8 cellular contexts compared by ENCODE assay signal in genomic region chr6:159969204-159969912, GRCh38. TPM values are rescaled to one million over a fixed set of nuclear protein-coding genes. Genes with fewer than 3 reads are reported as not detected.
DNase-seq lines count a peak whose midpoint lies in the region; ATAC-seq, FAIRE-seq and TF ChIP-seq lines count a peak whose summit lies in the region.

No MANE protein-coding gene starts in this region.

- H3K36me3 ChIP-seq in endothelial cell of umbilical vein (ENCODE audit: control insufficient read depth in 2 of 2, extremely low read depth in 1 of 2, insufficient read depth in 2 of 2, low read length in 2 of 2) = no peaks in the 10 kb centered on the region
- no peaks in the 10 kb centered on the region for H3K36me3 ChIP-seq in naive thymus-derived CD4-positive, alpha-beta T cell (ENCODE audit: control insufficient read depth in 2 of 3, insufficient read depth in 3 of 3, low read length in 3 of 3)

- dilution Hi-C loops in endothelial cell of umbilical vein (cut with MboI; ENCODE audit: extremely low pct_ligation_motif_present, low sequenced_read_pairs) = no loop called here

- H3K27ac Mint-ChIP-seq in naive thymus-derived CD4-positive, alpha-beta T cell = peak overlapping the region in 8 of 9 donors; percentile 89 to 97 (median 94)

- H3K27me3 ChIP-seq in endothelial cell of umbilical vein (ENCODE audit: control insufficient read depth in 2 of 2, insufficient read depth in 2 of 2, low read length in 2 of 2) = peaks cover 6 to 14% of the 10 kb centered on the region in 2 experiments
- H3K27me3 ChIP-seq in naive thymus-derived CD4-positive, alpha-beta T cell (ENCODE audit: control insufficient read depth in 2 of 2, insufficient read depth in 2 of 2, low read length in 2 of 2) = no peaks in the 10 kb centered on the region

- H3K4me1 Mint-ChIP-seq in naive thymus-derived CD4-positive, alpha-beta T cell = peaks cover 34 to 51% (median 45%) of the 10 kb centered on the region in 7 donors

- H3K9me1 ChIP-seq in endothelial cell of umbilical vein (replicated peaks; ENCODE audit: control insufficient read depth, extremely low read depth, insufficient read depth, low read length) = no peaks in the 10 kb centered on the region

- ATAC-seq in GM21367 (IDR thresholded peaks at IDR 0.05; ENCODE audit: unreplicated experiment) (peak; percentile 26), HG03565 (IDR thresholded peaks at IDR 0.05; ENCODE audit: unreplicated experiment) (peak; percentile 15)
- ATAC-seq in naive thymus-derived CD4-positive, alpha-beta T cell = peak; percentile 59

- peak overlapping the region; percentile 65 for H3K4me2 ChIP-seq in endothelial cell of umbilical vein (ENCODE audit: insufficient read depth, low read length)

- peaks cover 6% of the 10 kb centered on the region for H4K20me1 ChIP-seq in endothelial cell of umbilical vein (replicated peaks; ENCODE audit: control insufficient read depth, extremely low read depth, insufficient read depth, low read length)

- peak in 1 of 2 donors; percentile 3 for TF ChIP-seq CTCF in endothelial cell of umbilical vein (IDR thresholded peaks at IDR 0.05; ENCODE audit: extremely low read depth in 1 of 2, insufficient read depth in 1 of 2, low read depth in 1 of 2, low read length in 2 of 2)
- TF ChIP-seq CTCF in D721Med (IDR thresholded peaks at IDR 0.05; ENCODE audit: insufficient read depth, missing control alignments) = no peak

- peak overlapping the region; percentile 87 for H2AFZ ChIP-seq in endothelial cell of umbilical vein (ENCODE audit: low read depth, low read length)

- H3K9me3 Mint-ChIP-seq in naive thymus-derived CD4-positive, alpha-beta T cell = no peaks in the 10 kb centered on the region

- H3K4me1 ChIP-seq in endothelial cell of umbilical vein (ENCODE audit: control insufficient read depth, extremely low read depth, insufficient read depth, low read length) = peaks cover 8% of the 10 kb centered on the region
- peaks cover 18 to 33% of the 10 kb centered on the region in 2 donors for H3K4me1 ChIP-seq in naive thymus-derived CD4-positive, alpha-beta T cell (ENCODE audit: control insufficient read depth in 2 of 2, insufficient read depth in 2 of 2, low read length in 2 of 2)

- in situ Hi-C loops in Caki2 (cut with HindIII; ENCODE audit: low pct_unique_long_range_greater_than_20kb, low sequenced_read_pairs) = no loop called here

- peaks cover 0 to 11% (median 0%) of the 10 kb centered on the region in 5 donors for H3K36me3 Mint-ChIP-seq in naive thymus-derived CD4-positive, alpha-beta T cell

- H3K9me3 ChIP-seq in endothelial cell of umbilical vein (replicated peaks; ENCODE audit: control insufficient read depth, insufficient read depth, low read length) = no peaks in the 10 kb centered on the region
- H3K9me3 ChIP-seq in naive thymus-derived CD4-positive, alpha-beta T cell (ENCODE audit: control insufficient read depth in 2 of 3, low read length in 3 of 3) = no peaks in the 10 kb centered on the region

- DNase-seq in Caki2 (ENCODE audit: low read depth) = peak; percentile 24
- peak; percentile 7 for DNase-seq in activated CD4-positive, alpha-beta T cell treated with anti-CD3 and anti-CD28 coated beads, Interleukin-2, amount 50 U/mL, for 1 hour
- peak; percentile 33 for DNase-seq in endothelial cell of umbilical vein (ENCODE audit: low read depth, low spot score)
- peak in 2 of 9 donors; percentile 20 to 56 for DNase-seq in naive thymus-derived CD4-positive, alpha-beta T cell
- DNase-seq in T1000 (lab: John Stamatoyannopoulos, UW) = no peak
- no peak for DNase-seq in D721Med (ENCODE audit: insufficient read length, low spot score)

- H3K27ac ChIP-seq in endothelial cell of umbilical vein (ENCODE audit: insufficient read depth, low read depth, low read length) = peak overlapping the region; percentile 49
- peak overlapping the region; percentile 82 for H3K27ac ChIP-seq in naive thymus-derived CD4-positive, alpha-beta T cell (ENCODE audit: low read depth, low read length)

- CTCF ChIA-PET in endothelial cell of umbilical vein (lab: Charles Lee) = interaction anchor here (1.0 to 2.2 kb wide), 4 partner anchors 9 to 119 kb away, joined by 3 to 7 read pairs (median 4); no protein-coding TSS in a partner anchor
- CTCF ChIA-PET in naive thymus-derived CD4-positive, alpha-beta T cell (lab: Charles Lee) = no interaction called here

- TF ChIP-seq POLR2A in endothelial cell of umbilical vein (IDR thresholded peaks at IDR 0.05; ENCODE audit: low read depth, low read length) = no peak

- intact Hi-C loops in endothelial cell of umbilical vein (cut with micrococcal nuclease) = loop anchor here (5.0 kb wide), 1 partner anchor 118 kb away; no protein-coding TSS in a partner anchor
- intact Hi-C loops in naive thymus-derived CD4-positive, alpha-beta T cell (cut with micrococcal nuclease) = loop anchor here (1.0 to 10.0 kb wide), 4 partner anchors 115 to 493 kb away; partner anchors contain the start of genes MRPL18 (in 1 of the 2) and WTAP (in 1 of the 2)

- FAIRE-seq in endothelial cell of umbilical vein (lab: Jason Lieb, UNC) (no peak), D721Med (lab: Jason Lieb, UNC) (no peak)

- H3K4me3 Mint-ChIP-seq in naive thymus-derived CD4-positive, alpha-beta T cell = peak overlapping the region; percentile 88 to 98 (median 92)

- H3K27me3 Mint-ChIP-seq in naive thymus-derived CD4-positive, alpha-beta T cell = peaks cover 0 to 23% (median 0%) of the 10 kb centered on the region in 5 donors

- H3K79me2 ChIP-seq in endothelial cell of umbilical vein (ENCODE audit: control insufficient read depth, insufficient read depth, low read length) = peaks cover 8% of the 10 kb centered on the region

- H3K4me3 ChIP-seq in endothelial cell of umbilical vein (replicated peaks in 1 of 3; ENCODE audit: insufficient read depth in 1 of 3, low read depth in 1 of 3, low read length in 3 of 3) = peak overlapping the region; percentile 68 to 93 (median 72)
- H3K4me3 ChIP-seq in naive thymus-derived CD4-positive, alpha-beta T cell (ENCODE audit: low read length) = peak overlapping the region; percentile 63

- POLR2A ChIA-PET in endothelial cell of umbilical vein (lab: Charles Lee) = no interaction called here
- POLR2A ChIA-PET in naive thymus-derived CD4-positive, alpha-beta T cell (lab: Charles Lee) = interaction anchor here (0.7 to 8.2 kb wide), 12 partner anchors 12 to 275 kb away, joined by 3 to 60 read pairs (median 4); partner anchors contain the start of genes MRPL18, TCP1 and WTAP

- peak overlapping the region; percentile 76 for H3K9ac ChIP-seq in endothelial cell of umbilical vein (replicated peaks; ENCODE audit: extremely low read depth, insufficient read depth, low read length)

- BruUV-seq in endothelial cell of umbilical vein (replicated peaks; lab: Mats Ljungman, UMichigan) = no TSS peak

TF ChIP-seq in endothelial cell of umbilical vein, 7 proteins besides CTCF, POLR2A, EP300 and RAD21:
- TF ChIP-seq GATA2 (IDR thresholded peaks at IDR 0.05; ENCODE audit: insufficient read depth, insufficient read length, low read depth, low read length) (no peak), EZH2 (IDR thresholded peaks at IDR 0.05; ENCODE audit: borderline replicate concordance, low read depth, low read length, severe bottlenecking) (no peak), MAX (IDR thresholded peaks at IDR 0.05; ENCODE audit: insufficient read depth, insufficient read length) (no peak), JUN (IDR thresholded peaks at IDR 0.05; ENCODE audit: borderline replicate concordance, insufficient read depth, insufficient read length, low read depth) (no peak), FOS (IDR thresholded peaks at IDR 0.05; ENCODE audit: borderline replicate concordance, insufficient read depth, low read length) (no peak), POLR2AphosphoS5 (IDR thresholded peaks at IDR 0.05; ENCODE audit: insufficient read depth, low read depth, low read length) (no peak), MYC (IDR thresholded peaks at IDR 0.05; ENCODE audit: low read depth, low read length) (no peak)

RNA-seq across cellular contexts. Expression of gene IGF2R, which starts 0.5 kb away (rescaled TPM):
- 42.8 and 58.9 TPM in 2 replicates for total RNA-seq in Caki2 (2014; rRNA removed; shearing (Covaris generic); ENCODE audit: low replicate concordance)
- total RNA-seq in endothelial cell of umbilical vein = 59.7 and 60.2 TPM in 2 replicates
- polyA plus RNA-seq in endothelial cell of umbilical vein = 11.3 and 16.3 TPM in 2 replicates
- polyA plus RNA-seq in endothelial cell of umbilical vein (2011; cell fraction: cytosol; rRNA removed) = 16.8 and 16.9 TPM in 2 replicates
- 29.3 and 33.9 TPM in 2 replicates for polyA plus RNA-seq in endothelial cell of umbilical vein (2011; cell fraction: nucleus; rRNA removed)
- polyA plus RNA-seq in endothelial cell of umbilical vein (2012) = 35.0 and 39.8 TPM in 2 replicates
- 86.9 and 104 TPM in 2 replicates for polyA minus RNA-seq in endothelial cell of umbilical vein
- 14.3 TPM for polyA minus RNA-seq in endothelial cell of umbilical vein (2011; cell fraction: cytosol; rRNA and poly(A)+ RNA removed)
- 71.1 and 81.1 TPM in 2 replicates for polyA minus RNA-seq in endothelial cell of umbilical vein (2011; cell fraction: nucleus; rRNA and poly(A)+ RNA removed)
- 10 to 100 TPM; 59.1 to 79.2 (median 74.2) TPM for total RNA-seq in naive thymus-derived CD4-positive, alpha-beta T cell
- 10 to 100 TPM in 1 of 2 donors, 1 to 10 TPM in 1; 8.7 to 18.9 TPM for polyA plus RNA-seq in naive thymus-derived CD4-positive, alpha-beta T cell

Comparison
In these comparisons a context has a peak if more than half of its experiments do, and no peak if none do; other contexts are left out.
1. DNase-seq: peak in Caki2 (single experiment), activated CD4-positive, alpha-beta T cell treated with anti-CD3 and anti-CD28 coated beads, Interleukin-2, amount 50 U/mL, for 1 hour (single experiment) and endothelial cell of umbilical vein (single experiment); none in T1000 (single experiment) and D721Med (single experiment).
2. Peak in every context shown above with its lines, with median percentiles within 50 percentile points of each other: ATAC-seq.